In genomic region chr9:20622330-20623020, GRCh38 we compare ENCODE assay signal across 8 cellular contexts. TPM values are rescaled to one million over a fixed set of nuclear protein-coding genes. Genes with fewer than 3 reads are reported as not detected.
DNase-seq lines count a peak whose midpoint lies in the region; ATAC-seq, FAIRE-seq and TF ChIP-seq lines count a peak whose summit lies in the region.

Gene MLLT3 (minus strand): TSS chr9:20622499.

- FAIRE-seq in keratinocyte (lab: Jason Lieb, UNC), result no peak

- peaks cover 24% of the 10 kb centered on the region for H3K4me1 ChIP-seq in ACC112 (ENCODE audit: control insufficient read depth, insufficient read depth, low read length, unreplicated experiment)
- H3K4me1 ChIP-seq in keratinocyte (ENCODE audit: control insufficient read depth, extremely low read depth, insufficient read depth, low read length), result peaks cover 12% of the 10 kb centered on the region

- peak in 1 of 3 experiments; percentile 8 for TF ChIP-seq CTCF in keratinocyte (optimal IDR thresholded peaks at IDR 0.05 in 1 of 3, IDR thresholded peaks at IDR 0.05 in 1 of 3, conservative IDR thresholded peaks at IDR 0.05 in 1 of 3; ENCODE audit: extremely low read depth in 1 of 3, insufficient read depth in 2 of 3, low read length in 3 of 3)

- H3K36me3 ChIP-seq in ACC112 (ENCODE audit: insufficient read depth, low read length) (no peaks in the 10 kb centered on the region), keratinocyte (ENCODE audit: control insufficient read depth in 2 of 2, extremely low read depth in 1 of 2, insufficient read depth in 2 of 2, low read length in 2 of 2) (no peaks in the 10 kb centered on the region)

- H4K20me1 ChIP-seq in keratinocyte (ENCODE audit: control insufficient read depth, extremely low read depth, insufficient read depth, low read length), result no peaks in the 10 kb centered on the region

- peak within 1 kb of the TSS; percentile 98 for H3K4me2 ChIP-seq in keratinocyte (ENCODE audit: control insufficient read depth, extremely low read depth, insufficient read depth, low read depth, low read length)

- peak within 1 kb of the TSS; percentile 96 for H2AFZ ChIP-seq in ACC112 (ENCODE audit: low read length, unreplicated experiment)
- H2AFZ ChIP-seq in keratinocyte (ENCODE audit: control insufficient read depth, low read length), result peak within 1 kb of the TSS; percentile 92

- no peaks in the 10 kb centered on the region for H3K27me3 ChIP-seq in ACC112 (ENCODE audit: insufficient read depth, low read length)
- peaks cover 6% of the 10 kb centered on the region for H3K27me3 ChIP-seq in keratinocyte (ENCODE audit: control insufficient read depth, extremely low read depth, insufficient read depth, low read length)

- dilution Hi-C loops in keratinocyte (cut with MboI; ENCODE audit: extremely low pct_ligation_motif_present, low sequenced_read_pairs), result no loop called here

- peaks cover 14% of the 10 kb centered on the region for H3K79me2 ChIP-seq in ACC112 (ENCODE audit: control insufficient read depth, insufficient read depth, low read length, unreplicated experiment)
- H3K79me2 ChIP-seq in keratinocyte (ENCODE audit: control insufficient read depth, insufficient read depth, low read length), result no peaks in the 10 kb centered on the region

- peak; percentile 54 for ATAC-seq in GM18870 (IDR thresholded peaks at IDR 0.05; ENCODE audit: unreplicated experiment)
- ATAC-seq in HG03108 (IDR thresholded peaks at IDR 0.05; ENCODE audit: unreplicated experiment), result peak; percentile 78

- H3K4me3 ChIP-seq in ACC112 (ENCODE audit: low read depth, low read length) (peak within 1 kb of the TSS; percentile 81), keratinocyte (ENCODE audit: control insufficient read depth in 2 of 3, extremely low read depth in 1 of 3, insufficient read depth in 2 of 3, low read depth in 1 of 3, low read length in 3 of 3) (peak within 1 kb of the TSS; percentile 78 to 93 (median 90))

- no peaks in the 10 kb centered on the region for H3K9me3 ChIP-seq in keratinocyte (ENCODE audit: control insufficient read depth, low read depth, low read length)

- H3K27ac ChIP-seq in ACC112 (ENCODE audit: low read depth, low read length), result peak within 1 kb of the TSS; percentile 55; the same call in 1 of the 2 replicates
- H3K27ac ChIP-seq in keratinocyte (ENCODE audit: control insufficient read depth, insufficient read depth, low read length), result peak within 1 kb of the TSS; percentile 57

- no peaks in the 10 kb centered on the region for H3K9me1 ChIP-seq in keratinocyte (ENCODE audit: control insufficient read depth, extremely low read depth, insufficient read depth, low read length)

- DNase-seq in NCI-H2196 (lab: John Stamatoyannopoulos, UW; ENCODE audit: unreplicated experiment), result peak; percentile 91
- peak; percentile 89 for DNase-seq in activated CD4-positive, CD25-positive, alpha-beta regulatory T cell treated with anti-CD3 and anti-CD28 coated beads, Interleukin-2, amount 50 U/mL, for 16 hours (ENCODE audit: low read depth, low spot score)
- peak; percentile 94 for DNase-seq in cerebellar cortex (ENCODE audit: low spot score)
- peak; percentile 44 for DNase-seq in keratinocyte (ENCODE audit: low read depth, low spot score)
- peak; percentile 91 to 96 (median 93) for DNase-seq in stimulated activated CD4-positive, alpha-beta T cell treated with anti-CD3 and anti-CD28 coated beads, Interleukin-12 subunit alpha, Interleukin-12 subunit beta, amount 100 ng/mL, for 48 hours (ENCODE audit: low read depth in 2 of 3, low spot score in 1 of 3)

- H3K9ac ChIP-seq in keratinocyte (ENCODE audit: control insufficient read depth, extremely low read depth, insufficient read depth, low read length), result peak within 1 kb of the TSS; percentile 77

RNA-seq across cellular contexts. Expression of gene MLLT3, which starts in this region (rescaled TPM):
- 10.6 to 17.0 TPM (median 15.1 TPM) in 3 replicates for polyA plus RNA-seq in keratinocyte
- 8.2 TPM for polyA plus RNA-seq in keratinocyte (2011; ENCODE audit: low read depth)
- polyA plus RNA-seq in keratinocyte (2011; cell fraction: cytosol; rRNA removed), result 14.0 and 25.0 TPM in 2 replicates
- 10.9 and 11.1 TPM in 2 replicates for polyA plus RNA-seq in keratinocyte (2011; cell fraction: nucleus; rRNA removed)
- polyA plus RNA-seq in keratinocyte (2012; ENCODE audit: low replicate concordance), result 10.8 and 11.3 TPM in 2 replicates
- polyA minus RNA-seq in keratinocyte, result 9.1 to 19.1 TPM (median 11.9 TPM) in 3 replicates
- 9.8 TPM for polyA minus RNA-seq in keratinocyte (2011; cell fraction: cytosol; rRNA and poly(A)+ RNA removed)
- 6.0 and 11.6 TPM in 2 replicates for polyA minus RNA-seq in keratinocyte (2011; cell fraction: nucleus; rRNA and poly(A)+ RNA removed)

Comparison
In these comparisons a context has a peak if more than half of its experiments do, and no peak if none do; other contexts are left out.
1. Peak in every context shown above with its lines: DNase-seq, ATAC-seq, H3K4me3 ChIP-seq and H3K27ac ChIP-seq.
2. DNase-seq: peak in every context shown above with its lines; median percentile 94 in cerebellar cortex; 93 in stimulated activated CD4-positive, alpha-beta T cell treated with anti-CD3 and anti-CD28 coated beads, Interleukin-12 subunit alpha, Interleukin-12 subunit beta, amount 100 ng/mL, for 48 hours; 91 in NCI-H2196; 89 in activated CD4-positive, CD25-positive, alpha-beta regulatory T cell treated with anti-CD3 and anti-CD28 coated beads, Interleukin-2, amount 50 U/mL, for 16 hours; 44 in keratinocyte.